ENCODE assay signal across 1 cellular context in the genomic region with DNA sequence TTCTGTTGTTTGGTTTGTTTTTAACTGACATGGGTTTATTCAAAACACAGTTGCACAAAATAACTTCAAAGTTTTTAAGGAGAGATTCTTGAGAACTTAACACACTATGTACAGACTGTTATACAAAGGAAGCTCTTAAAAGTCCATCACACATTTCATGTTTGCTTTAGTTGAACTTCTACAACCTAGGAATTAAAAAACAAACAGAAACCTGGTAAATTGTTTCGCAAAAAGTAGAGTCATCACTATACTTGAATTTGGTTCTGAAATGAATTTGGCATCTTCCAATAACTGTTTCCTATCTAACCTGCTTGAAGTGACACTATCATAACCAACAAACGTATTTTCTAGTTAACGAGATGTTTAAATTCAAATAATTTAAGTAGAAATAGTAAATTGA.
A peak's percentile ranks its signal among the peaks of the same experiment; 100 is the strongest.
TF ChIP-seq lines count a peak whose summit lies in the region.

No MANE protein-coding gene starts in this region.

TF ChIP-seq in HepG2, 621 proteins besides CTCF, POLR2A, EP300 and RAD21 (continued from another document and continues in another):
- TF ChIP-seq, protein P1, sequence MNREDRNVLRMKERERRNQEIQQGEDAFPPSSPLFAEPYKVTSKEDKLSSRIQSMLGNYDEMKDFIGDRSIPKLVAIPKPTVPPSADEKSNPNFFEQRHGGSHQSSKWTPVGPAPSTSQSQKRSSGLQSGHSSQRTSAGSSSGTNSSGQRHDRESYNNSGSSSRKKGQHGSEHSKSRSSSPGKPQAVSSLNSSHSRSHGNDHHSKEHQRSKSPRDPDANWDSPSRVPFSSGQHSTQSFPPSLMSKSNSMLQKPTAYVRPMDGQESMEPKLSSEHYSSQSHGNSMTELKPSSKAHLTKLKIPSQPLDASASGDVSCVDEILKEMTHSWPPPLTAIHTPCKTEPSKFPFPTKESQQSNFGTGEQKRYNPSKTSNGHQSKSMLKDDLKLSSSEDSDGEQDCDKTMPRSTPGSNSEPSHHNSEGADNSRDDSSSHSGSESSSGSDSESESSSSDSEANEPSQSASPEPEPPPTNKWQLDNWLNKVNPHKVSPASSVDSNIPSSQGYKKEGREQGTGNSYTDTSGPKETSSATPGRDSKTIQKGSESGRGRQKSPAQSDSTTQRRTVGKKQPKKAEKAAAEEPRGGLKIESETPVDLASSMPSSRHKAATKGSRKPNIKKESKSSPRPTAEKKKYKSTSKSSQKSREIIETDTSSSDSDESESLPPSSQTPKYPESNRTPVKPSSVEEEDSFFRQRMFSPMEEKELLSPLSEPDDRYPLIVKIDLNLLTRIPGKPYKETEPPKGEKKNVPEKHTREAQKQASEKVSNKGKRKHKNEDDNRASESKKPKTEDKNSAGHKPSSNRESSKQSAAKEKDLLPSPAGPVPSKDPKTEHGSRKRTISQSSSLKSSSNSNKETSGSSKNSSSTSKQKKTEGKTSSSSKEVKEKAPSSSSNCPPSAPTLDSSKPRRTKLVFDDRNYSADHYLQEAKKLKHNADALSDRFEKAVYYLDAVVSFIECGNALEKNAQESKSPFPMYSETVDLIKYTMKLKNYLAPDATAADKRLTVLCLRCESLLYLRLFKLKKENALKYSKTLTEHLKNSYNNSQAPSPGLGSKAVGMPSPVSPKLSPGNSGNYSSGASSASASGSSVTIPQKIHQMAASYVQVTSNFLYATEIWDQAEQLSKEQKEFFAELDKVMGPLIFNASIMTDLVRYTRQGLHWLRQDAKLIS (CRISPR knock-in tag; IDR thresholded peaks at IDR 0.05): no peak
- TF ChIP-seq ZNF292 (CRISPR knock-in tag; IDR thresholded peaks at IDR 0.05; ENCODE audit: borderline replicate concordance, low read depth): no peak
- no peak for TF ChIP-seq JUN (CRISPR knock-in tag; IDR thresholded peaks at IDR 0.05)
- TF ChIP-seq ISL2 (CRISPR knock-in tag; IDR thresholded peaks at IDR 0.05): peak; percentile 53
- TF ChIP-seq ZNF839 (CRISPR knock-in tag; IDR thresholded peaks at IDR 0.05; ENCODE audit: borderline replicate concordance): no peak
- no peak for TF ChIP-seq SNAPC2 (CRISPR knock-in tag; IDR thresholded peaks at IDR 0.05)
- TF ChIP-seq FOXA1 (IDR thresholded peaks at IDR 0.05): no peak
- TF ChIP-seq FOXA1 (CRISPR knock-in tag; IDR thresholded peaks at IDR 0.05): peak; percentile 60
- peak; percentile 35; the same call in 1 of the 2 replicates for TF ChIP-seq SAP130 (CRISPR knock-in tag; IDR thresholded peaks at IDR 0.05; ENCODE audit: low read depth)
- TF ChIP-seq, protein P2, sequence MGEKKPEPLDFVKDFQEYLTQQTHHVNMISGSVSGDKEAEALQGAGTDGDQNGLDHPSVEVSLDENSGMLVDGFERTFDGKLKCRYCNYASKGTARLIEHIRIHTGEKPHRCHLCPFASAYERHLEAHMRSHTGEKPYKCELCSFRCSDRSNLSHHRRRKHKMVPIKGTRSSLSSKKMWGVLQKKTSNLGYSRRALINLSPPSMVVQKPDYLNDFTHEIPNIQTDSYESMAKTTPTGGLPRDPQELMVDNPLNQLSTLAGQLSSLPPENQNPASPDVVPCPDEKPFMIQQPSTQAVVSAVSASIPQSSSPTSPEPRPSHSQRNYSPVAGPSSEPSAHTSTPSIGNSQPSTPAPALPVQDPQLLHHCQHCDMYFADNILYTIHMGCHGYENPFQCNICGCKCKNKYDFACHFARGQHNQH (CRISPR knock-in tag; IDR thresholded peaks at IDR 0.05): no peak
- TF ChIP-seq ZNF577 (CRISPR knock-in tag; IDR thresholded peaks at IDR 0.05; ENCODE audit: borderline replicate concordance, low read depth): no peak
- TF ChIP-seq ZNF780A (CRISPR knock-in tag; IDR thresholded peaks at IDR 0.05): no peak
- TF ChIP-seq ZNF547 (CRISPR knock-in tag; IDR thresholded peaks at IDR 0.05): no peak
- no peak for TF ChIP-seq KAT7 (CRISPR knock-in tag; IDR thresholded peaks at IDR 0.05; ENCODE audit: borderline replicate concordance)
- TF ChIP-seq, protein P3, sequence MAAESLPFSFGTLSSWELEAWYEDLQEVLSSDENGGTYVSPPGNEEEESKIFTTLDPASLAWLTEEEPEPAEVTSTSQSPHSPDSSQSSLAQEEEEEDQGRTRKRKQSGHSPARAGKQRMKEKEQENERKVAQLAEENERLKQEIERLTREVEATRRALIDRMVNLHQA (CRISPR knock-in tag; IDR thresholded peaks at IDR 0.05): no peak
- TF ChIP-seq KMT2B (CRISPR knock-in tag; IDR thresholded peaks at IDR 0.05): no peak
- no peak for TF ChIP-seq TCF7L2 (IDR thresholded peaks at IDR 0.05; ENCODE audit: low read depth, low read length)
- no peak for TF ChIP-seq FOXP1 (IDR thresholded peaks at IDR 0.05)
- TF ChIP-seq FOXP1 (CRISPR knock-in tag; IDR thresholded peaks at IDR 0.05): peak; percentile 50; the same call in 1 of the 2 replicates
- TF ChIP-seq TCF7 (IDR thresholded peaks at IDR 0.05; ENCODE audit: low read depth): peak; percentile 70
- 0 out of 2 replicates have a peak, but pooled peaks have one; percentile 6 for TF ChIP-seq HHEX (CRISPR knock-in tag; IDR thresholded peaks at IDR 0.05)
- peak; percentile 75 for TF ChIP-seq FOXA3 (CRISPR knock-in tag; IDR thresholded peaks at IDR 0.05)
- TF ChIP-seq, protein P4, sequence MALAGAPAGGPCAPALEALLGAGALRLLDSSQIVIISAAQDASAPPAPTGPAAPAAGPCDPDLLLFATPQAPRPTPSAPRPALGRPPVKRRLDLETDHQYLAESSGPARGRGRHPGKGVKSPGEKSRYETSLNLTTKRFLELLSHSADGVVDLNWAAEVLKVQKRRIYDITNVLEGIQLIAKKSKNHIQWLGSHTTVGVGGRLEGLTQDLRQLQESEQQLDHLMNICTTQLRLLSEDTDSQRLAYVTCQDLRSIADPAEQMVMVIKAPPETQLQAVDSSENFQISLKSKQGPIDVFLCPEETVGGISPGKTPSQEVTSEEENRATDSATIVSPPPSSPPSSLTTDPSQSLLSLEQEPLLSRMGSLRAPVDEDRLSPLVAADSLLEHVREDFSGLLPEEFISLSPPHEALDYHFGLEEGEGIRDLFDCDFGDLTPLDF (CRISPR knock-in tag; IDR thresholded peaks at IDR 0.05): no peak
- TF ChIP-seq MEIS2 (CRISPR knock-in tag; IDR thresholded peaks at IDR 0.05): no peak
- TF ChIP-seq NR2F6 (IDR thresholded peaks at IDR 0.05): peak; percentile 72
- peak; percentile 13; the same call in 1 of the 2 replicates for TF ChIP-seq NR2F6 (CRISPR knock-in tag; IDR thresholded peaks at IDR 0.05)
- TF ChIP-seq, protein P5, sequence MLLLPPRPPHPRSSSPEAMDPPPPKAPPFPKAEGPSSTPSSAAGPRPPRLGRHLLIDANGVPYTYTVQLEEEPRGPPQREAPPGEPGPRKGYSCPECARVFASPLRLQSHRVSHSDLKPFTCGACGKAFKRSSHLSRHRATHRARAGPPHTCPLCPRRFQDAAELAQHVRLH (CRISPR knock-in tag; IDR thresholded peaks at IDR 0.05; ENCODE audit: borderline replicate concordance, low read depth): no peak
- TF ChIP-seq, protein P6, sequence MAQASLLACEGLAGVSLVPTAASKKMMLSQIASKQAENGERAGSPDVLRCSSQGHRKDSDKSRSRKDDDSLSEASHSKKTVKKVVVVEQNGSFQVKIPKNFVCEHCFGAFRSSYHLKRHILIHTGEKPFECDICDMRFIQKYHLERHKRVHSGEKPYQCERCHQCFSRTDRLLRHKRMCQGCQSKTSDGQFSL (CRISPR knock-in tag; IDR thresholded peaks at IDR 0.05): no peak
- no peak for TF ChIP-seq ZNF235 (CRISPR knock-in tag; IDR thresholded peaks at IDR 0.05; ENCODE audit: borderline replicate concordance)
- no peak for TF ChIP-seq ZNF44 (CRISPR knock-in tag; IDR thresholded peaks at IDR 0.05)
- TF ChIP-seq, protein P7, sequence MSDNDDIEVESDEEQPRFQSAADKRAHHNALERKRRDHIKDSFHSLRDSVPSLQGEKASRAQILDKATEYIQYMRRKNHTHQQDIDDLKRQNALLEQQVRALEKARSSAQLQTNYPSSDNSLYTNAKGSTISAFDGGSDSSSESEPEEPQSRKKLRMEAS (IDR thresholded peaks at IDR 0.05): no peak
- no peak for TF ChIP-seq MBNL3 (CRISPR knock-in tag; conservative IDR thresholded peaks at IDR 0.05)
- TF ChIP-seq NFYB (CRISPR knock-in tag; IDR thresholded peaks at IDR 0.05): no peak
- TF ChIP-seq, protein P8, sequence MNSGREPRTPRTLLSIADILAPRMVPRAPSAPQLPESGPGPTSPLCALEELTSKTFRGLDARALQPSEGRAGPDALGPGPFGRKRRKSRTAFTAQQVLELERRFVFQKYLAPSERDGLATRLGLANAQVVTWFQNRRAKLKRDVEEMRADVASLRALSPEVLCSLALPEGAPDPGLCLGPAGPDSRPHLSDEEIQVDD (CRISPR knock-in tag; IDR thresholded peaks at IDR 0.05; ENCODE audit: borderline replicate concordance): no peak
- TF ChIP-seq, protein P9, sequence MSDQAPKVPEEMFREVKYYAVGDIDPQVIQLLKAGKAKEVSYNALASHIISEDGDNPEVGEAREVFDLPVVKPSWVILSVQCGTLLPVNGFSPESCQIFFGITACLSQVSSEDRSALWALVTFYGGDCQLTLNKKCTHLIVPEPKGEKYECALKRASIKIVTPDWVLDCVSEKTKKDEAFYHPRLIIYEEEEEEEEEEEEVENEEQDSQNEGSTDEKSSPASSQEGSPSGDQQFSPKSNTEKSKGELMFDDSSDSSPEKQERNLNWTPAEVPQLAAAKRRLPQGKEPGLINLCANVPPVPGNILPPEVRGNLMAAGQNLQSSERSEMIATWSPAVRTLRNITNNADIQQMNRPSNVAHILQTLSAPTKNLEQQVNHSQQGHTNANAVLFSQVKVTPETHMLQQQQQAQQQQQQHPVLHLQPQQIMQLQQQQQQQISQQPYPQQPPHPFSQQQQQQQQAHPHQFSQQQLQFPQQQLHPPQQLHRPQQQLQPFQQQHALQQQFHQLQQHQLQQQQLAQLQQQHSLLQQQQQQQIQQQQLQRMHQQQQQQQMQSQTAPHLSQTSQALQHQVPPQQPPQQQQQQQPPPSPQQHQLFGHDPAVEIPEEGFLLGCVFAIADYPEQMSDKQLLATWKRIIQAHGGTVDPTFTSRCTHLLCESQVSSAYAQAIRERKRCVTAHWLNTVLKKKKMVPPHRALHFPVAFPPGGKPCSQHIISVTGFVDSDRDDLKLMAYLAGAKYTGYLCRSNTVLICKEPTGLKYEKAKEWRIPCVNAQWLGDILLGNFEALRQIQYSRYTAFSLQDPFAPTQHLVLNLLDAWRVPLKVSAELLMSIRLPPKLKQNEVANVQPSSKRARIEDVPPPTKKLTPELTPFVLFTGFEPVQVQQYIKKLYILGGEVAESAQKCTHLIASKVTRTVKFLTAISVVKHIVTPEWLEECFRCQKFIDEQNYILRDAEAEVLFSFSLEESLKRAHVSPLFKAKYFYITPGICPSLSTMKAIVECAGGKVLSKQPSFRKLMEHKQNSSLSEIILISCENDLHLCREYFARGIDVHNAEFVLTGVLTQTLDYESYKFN (CRISPR knock-in tag; conservative IDR thresholded peaks at IDR 0.05): peak; percentile 38; the same call in 1 of the 2 replicates
- TF ChIP-seq, protein P10, sequence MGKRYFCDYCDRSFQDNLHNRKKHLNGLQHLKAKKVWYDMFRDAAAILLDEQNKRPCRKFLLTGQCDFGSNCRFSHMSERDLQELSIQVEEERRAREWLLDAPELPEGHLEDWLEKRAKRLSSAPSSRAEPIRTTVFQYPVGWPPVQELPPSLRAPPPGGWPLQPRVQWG (CRISPR knock-in tag; IDR thresholded peaks at IDR 0.05; ENCODE audit: borderline replicate concordance, low read depth): no peak
- TF ChIP-seq SALL1 (CRISPR knock-in tag; IDR thresholded peaks at IDR 0.05): no peak
- no peak for TF ChIP-seq RORA (CRISPR knock-in tag; IDR thresholded peaks at IDR 0.05)
- no peak for TF ChIP-seq POLR2AphosphoS5 (IDR thresholded peaks at IDR 0.05; ENCODE audit: low read depth, low read length)
- no peak for TF ChIP-seq KLF6 (CRISPR knock-in tag; IDR thresholded peaks at IDR 0.05)
- TF ChIP-seq, protein P11, sequence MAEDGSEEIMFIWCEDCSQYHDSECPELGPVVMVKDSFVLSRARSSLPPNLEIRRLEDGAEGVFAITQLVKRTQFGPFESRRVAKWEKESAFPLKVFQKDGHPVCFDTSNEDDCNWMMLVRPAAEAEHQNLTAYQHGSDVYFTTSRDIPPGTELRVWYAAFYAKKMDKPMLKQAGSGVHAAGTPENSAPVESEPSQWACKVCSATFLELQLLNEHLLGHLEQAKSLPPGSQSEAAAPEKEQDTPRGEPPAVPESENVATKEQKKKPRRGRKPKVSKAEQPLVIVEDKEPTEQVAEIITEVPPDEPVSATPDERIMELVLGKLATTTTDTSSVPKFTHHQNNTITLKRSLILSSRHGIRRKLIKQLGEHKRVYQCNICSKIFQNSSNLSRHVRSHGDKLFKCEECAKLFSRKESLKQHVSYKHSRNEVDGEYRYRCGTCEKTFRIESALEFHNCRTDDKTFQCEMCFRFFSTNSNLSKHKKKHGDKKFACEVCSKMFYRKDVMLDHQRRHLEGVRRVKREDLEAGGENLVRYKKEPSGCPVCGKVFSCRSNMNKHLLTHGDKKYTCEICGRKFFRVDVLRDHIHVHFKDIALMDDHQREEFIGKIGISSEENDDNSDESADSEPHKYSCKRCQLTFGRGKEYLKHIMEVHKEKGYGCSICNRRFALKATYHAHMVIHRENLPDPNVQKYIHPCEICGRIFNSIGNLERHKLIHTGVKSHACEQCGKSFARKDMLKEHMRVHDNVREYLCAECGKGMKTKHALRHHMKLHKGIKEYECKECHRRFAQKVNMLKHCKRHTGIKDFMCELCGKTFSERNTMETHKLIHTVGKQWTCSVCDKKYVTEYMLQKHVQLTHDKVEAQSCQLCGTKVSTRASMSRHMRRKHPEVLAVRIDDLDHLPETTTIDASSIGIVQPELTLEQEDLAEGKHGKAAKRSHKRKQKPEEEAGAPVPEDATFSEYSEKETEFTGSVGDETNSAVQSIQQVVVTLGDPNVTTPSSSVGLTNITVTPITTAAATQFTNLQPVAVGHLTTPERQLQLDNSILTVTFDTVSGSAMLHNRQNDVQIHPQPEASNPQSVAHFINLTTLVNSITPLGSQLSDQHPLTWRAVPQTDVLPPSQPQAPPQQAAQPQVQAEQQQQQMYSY (CRISPR knock-in tag; IDR thresholded peaks at IDR 0.05): no peak
- no peak for TF ChIP-seq ARHGAP35 (CRISPR knock-in tag; IDR thresholded peaks at IDR 0.05; ENCODE audit: borderline replicate concordance)
- TF ChIP-seq PAF1 (CRISPR knock-in tag; IDR thresholded peaks at IDR 0.05): no peak
- TF ChIP-seq, protein P12, sequence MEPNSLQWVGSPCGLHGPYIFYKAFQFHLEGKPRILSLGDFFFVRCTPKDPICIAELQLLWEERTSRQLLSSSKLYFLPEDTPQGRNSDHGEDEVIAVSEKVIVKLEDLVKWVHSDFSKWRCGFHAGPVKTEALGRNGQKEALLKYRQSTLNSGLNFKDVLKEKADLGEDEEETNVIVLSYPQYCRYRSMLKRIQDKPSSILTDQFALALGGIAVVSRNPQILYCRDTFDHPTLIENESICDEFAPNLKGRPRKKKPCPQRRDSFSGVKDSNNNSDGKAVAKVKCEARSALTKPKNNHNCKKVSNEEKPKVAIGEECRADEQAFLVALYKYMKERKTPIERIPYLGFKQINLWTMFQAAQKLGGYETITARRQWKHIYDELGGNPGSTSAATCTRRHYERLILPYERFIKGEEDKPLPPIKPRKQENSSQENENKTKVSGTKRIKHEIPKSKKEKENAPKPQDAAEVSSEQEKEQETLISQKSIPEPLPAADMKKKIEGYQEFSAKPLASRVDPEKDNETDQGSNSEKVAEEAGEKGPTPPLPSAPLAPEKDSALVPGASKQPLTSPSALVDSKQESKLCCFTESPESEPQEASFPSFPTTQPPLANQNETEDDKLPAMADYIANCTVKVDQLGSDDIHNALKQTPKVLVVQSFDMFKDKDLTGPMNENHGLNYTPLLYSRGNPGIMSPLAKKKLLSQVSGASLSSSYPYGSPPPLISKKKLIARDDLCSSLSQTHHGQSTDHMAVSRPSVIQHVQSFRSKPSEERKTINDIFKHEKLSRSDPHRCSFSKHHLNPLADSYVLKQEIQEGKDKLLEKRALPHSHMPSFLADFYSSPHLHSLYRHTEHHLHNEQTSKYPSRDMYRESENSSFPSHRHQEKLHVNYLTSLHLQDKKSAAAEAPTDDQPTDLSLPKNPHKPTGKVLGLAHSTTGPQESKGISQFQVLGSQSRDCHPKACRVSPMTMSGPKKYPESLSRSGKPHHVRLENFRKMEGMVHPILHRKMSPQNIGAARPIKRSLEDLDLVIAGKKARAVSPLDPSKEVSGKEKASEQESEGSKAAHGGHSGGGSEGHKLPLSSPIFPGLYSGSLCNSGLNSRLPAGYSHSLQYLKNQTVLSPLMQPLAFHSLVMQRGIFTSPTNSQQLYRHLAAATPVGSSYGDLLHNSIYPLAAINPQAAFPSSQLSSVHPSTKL (CRISPR knock-in tag; IDR thresholded peaks at IDR 0.05): peak; percentile 73; the same call in 1 of the 2 replicates
